1 cellular context compared by ENCODE assay signal in genomic region chr5:144028644-144029043, GRCh38.
TF ChIP-seq lines count a peak whose summit lies in the region.

No MANE protein-coding gene starts in this region.

TF ChIP-seq in GM23338, 12 proteins besides CTCF, POLR2A, EP300 and RAD21 (continued from another document):
- TF ChIP-seq REST (IDR thresholded peaks at IDR 0.05; ENCODE audit: unreplicated experiment) (no peak), EZH2 (IDR thresholded peaks at IDR 0.05; ENCODE audit: low read depth, unreplicated experiment) (no peak), ETS1 (IDR thresholded peaks at IDR 0.05) (no peak), POLR2AphosphoS5 (IDR thresholded peaks at IDR 0.05; ENCODE audit: low read depth) (no peak), NANOG (IDR thresholded peaks at IDR 0.05; ENCODE audit: borderline replicate concordance) (no peak), EZH2phosphoT487 (IDR thresholded peaks at IDR 0.05; ENCODE audit: unreplicated experiment) (no peak)
